Comparison of ENCODE assay signal across 8 cellular contexts in the genomic region with DNA sequence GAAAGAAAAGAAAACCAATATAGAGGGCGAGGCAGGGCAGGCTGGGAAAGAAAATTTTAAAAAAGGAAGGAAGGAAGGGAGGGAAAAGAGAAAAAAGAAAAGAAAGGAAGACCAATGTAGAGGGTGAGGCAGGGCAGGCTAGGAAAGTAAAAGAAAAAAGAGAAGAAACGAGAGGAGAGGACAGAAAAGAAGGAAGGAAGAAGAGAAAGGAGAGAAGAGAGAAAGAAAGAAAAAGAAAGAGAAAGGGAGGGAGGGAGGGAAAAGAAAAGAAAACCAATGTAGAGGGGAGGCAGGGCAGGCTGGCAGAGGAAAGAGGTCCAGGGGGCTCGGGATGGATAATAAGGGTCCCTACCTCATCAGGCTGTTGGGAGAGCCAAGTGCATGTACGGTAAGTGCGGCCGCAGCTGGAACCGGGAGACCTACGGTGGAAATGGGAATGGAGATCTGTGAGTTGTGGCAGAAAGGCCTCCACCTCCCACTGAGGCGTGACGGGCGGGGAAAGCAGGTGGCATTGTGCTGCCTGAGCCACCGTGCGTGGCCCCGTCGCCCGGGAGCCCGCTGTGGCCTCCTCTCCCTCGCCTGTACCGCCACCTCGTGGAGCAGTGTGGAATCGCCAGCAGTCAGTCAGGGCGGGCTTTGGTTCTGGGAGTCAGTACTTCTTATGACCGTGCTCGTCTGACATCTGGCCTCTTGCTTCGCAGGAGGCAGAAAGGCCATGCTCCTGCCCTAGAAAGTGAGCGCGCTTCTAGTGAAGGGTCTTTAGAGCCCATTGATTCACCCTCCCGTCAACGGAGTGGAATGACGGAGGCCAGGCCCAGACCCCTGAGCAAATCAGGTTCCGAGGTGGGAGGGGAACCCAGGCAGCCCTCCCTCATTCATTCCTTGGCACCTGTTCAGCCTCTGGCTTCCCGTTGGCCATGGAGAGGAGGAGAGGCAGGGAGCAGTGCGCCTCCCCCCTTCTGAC. TPM values are rescaled to one million over a fixed set of nuclear protein-coding genes. Genes with fewer than 3 reads are reported as not detected.
DNase-seq lines count a peak whose midpoint lies in the region; ATAC-seq and TF ChIP-seq lines count a peak whose summit lies in the region.

No MANE protein-coding gene starts in this region.

- H3K36me3 ChIP-seq in WERI-Rb-1 (no peaks in the 10 kb centered on the region), breast epithelium (no peaks in the 10 kb centered on the region)

- H3K4me1 ChIP-seq in breast epithelium: no peaks in the 10 kb centered on the region

- intact Hi-C loops in breast epithelium (cut with DNase I; ENCODE audit: low total_unique reads): no loop called here

- peak; percentile 90 for DNase-seq in AG08395 (ENCODE audit: low spot score)
- DNase-seq in NCI-H2227 treated with DMSO at 0.1 percent for 48 hours (lab: John Stamatoyannopoulos, UW): peak; percentile 62
- peak; percentile 82 for DNase-seq in WERI-Rb-1
- peak; percentile 75 to 93 for DNase-seq in breast epithelium (ENCODE audit: low spot score in 2 of 2)
- peak; percentile 51 for DNase-seq in iris pigment epithelial cell (ENCODE audit: low read depth)
- DNase-seq in stimulated activated CD4-positive, alpha-beta T cell treated with anti-CD3 and anti-CD28 coated beads, Interleukin-15, amount 100 ng/mL, for 24 hours: peak; percentile 92

- H3K4me3 ChIP-seq in WERI-Rb-1 (ENCODE audit: low read depth, low read length): no peak overlapping the region
- peak overlapping the region in 2 of 3 donors; percentile 24 to 52 for H3K4me3 ChIP-seq in breast epithelium

- H3K9me3 ChIP-seq in WERI-Rb-1 (ENCODE audit: severe bottlenecking) (no peaks in the 10 kb centered on the region), breast epithelium (no peaks in the 10 kb centered on the region)

- TF ChIP-seq POLR2A in breast epithelium (IDR thresholded peaks at IDR 0.05): no peak

- H3K27ac ChIP-seq in WERI-Rb-1 (no peak overlapping the region), breast epithelium (no peak overlapping the region)

- H3K27me3 ChIP-seq in WERI-Rb-1 (ENCODE audit: insufficient read depth, low read depth, severe bottlenecking): no peaks in the 10 kb centered on the region
- no peaks in the 10 kb centered on the region for H3K27me3 ChIP-seq in breast epithelium

- ATAC-seq in GM18870 (IDR thresholded peaks at IDR 0.05; ENCODE audit: unreplicated experiment) (peak; percentile 64), HG03139 (IDR thresholded peaks at IDR 0.05; ENCODE audit: unreplicated experiment) (peak; percentile 94)

- peak; percentile 88 for TF ChIP-seq CTCF in WERI-Rb-1 (IDR thresholded peaks at IDR 0.05; ENCODE audit: low read depth, low read length)
- peak; percentile 93 to 99 (median 95) for TF ChIP-seq CTCF in breast epithelium (IDR thresholded peaks at IDR 0.05)

RNA-seq across cellular contexts. Expression of a gene that starts 10.4 kb away (rescaled TPM):
- total RNA-seq in breast epithelium: 100 to 1,000 TPM; 148 to 256 (median 220) TPM

RNA-seq across cellular contexts. Expression of a gene that starts 23.1 kb away (rescaled TPM):
- total RNA-seq in breast epithelium: not detected

RNA-seq across cellular contexts. Expression of a gene that starts 33.2 kb away (rescaled TPM):
- total RNA-seq in breast epithelium: 10 to 100 TPM; 34.4 to 40.4 (median 36.3) TPM

RNA-seq across cellular contexts. Expression of a gene that starts 40.3 kb away (rescaled TPM):
- total RNA-seq in breast epithelium: 10 to 100 TPM; 56.3 to 90.5 (median 68.9) TPM

RNA-seq across cellular contexts. Expression of a gene that starts 50.7 kb away (rescaled TPM):
- total RNA-seq in breast epithelium: 1 to 10 TPM in 2 of 3 donors, under 1 TPM in 1; 0.32 to 9.8 (median 4.9) TPM
